8 cellular contexts compared by ENCODE assay signal in the genomic region with DNA sequence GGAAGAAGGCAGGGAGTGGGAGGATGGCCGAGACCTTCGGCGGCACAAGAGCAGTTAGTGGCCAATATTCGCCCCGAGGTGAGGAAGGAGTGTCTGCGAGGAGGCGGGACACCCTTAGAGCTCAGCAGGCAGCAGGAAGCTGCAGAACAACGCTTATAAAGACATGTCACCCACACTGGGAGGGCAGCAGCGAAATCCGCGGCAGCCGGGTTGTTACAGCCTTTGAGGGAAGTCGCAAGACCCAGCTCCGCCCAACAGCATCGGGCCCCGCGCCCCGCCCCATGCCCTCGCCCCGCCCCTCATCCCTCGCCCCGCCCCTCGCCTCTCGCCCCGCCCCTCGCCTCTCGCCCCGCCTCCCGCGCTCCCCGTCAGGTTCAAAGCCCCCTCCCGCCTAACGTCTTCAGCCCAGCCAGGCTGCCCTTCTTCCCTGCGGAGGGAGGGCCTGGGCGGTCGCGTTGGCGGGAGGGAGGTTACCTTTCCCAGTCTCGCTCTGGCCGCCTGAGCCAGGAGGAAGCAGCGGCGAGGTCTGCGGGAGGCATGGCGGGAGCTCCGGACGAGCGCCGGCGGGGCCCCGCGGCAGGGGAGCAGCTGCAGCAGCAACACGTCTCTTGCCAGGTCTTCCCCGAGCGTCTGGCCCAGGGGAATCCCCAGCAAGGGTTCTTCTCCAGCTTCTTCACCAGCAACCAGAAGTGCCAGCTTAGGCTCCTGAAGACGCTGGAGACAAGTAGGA. TPM values are rescaled to one million over a fixed set of nuclear protein-coding genes. Genes with fewer than 3 reads are reported as not detected.
DNase-seq lines count a peak whose midpoint lies in the region; ATAC-seq and TF ChIP-seq lines count a peak whose summit lies in the region.

A gene with protein sequence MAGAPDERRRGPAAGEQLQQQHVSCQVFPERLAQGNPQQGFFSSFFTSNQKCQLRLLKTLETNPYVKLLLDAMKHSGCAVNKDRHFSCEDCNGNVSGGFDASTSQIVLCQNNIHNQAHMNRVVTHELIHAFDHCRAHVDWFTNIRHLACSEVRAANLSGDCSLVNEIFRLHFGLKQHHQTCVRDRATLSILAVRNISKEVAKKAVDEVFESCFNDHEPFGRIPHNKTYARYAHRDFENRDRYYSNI (plus strand): TSS at position 403 of the 730 bp plus-strand sequence. CDS start 135 bp downstream, at position 538.

- H3K4me1 Mint-ChIP-seq in stimulated activated naive CD8-positive, alpha-beta T cell treated with anti-CD3 and anti-CD28 coated beads, Interleukin-15, amount 100 ng/mL, for 72 hours, result peaks cover 61% of the 10 kb centered on the region

- TF ChIP-seq EP300 in neural cell (conservative IDR thresholded peaks at IDR 0.05; ENCODE audit: poor library complexity, severe bottlenecking), result no peak

- H3K27me3 ChIP-seq in HAP-1 (ENCODE audit: low read depth), result no peaks in the 10 kb centered on the region
- H3K27me3 ChIP-seq in MG63, result no peaks in the 10 kb centered on the region
- no peaks in the 10 kb centered on the region for H3K27me3 ChIP-seq in neural cell (ENCODE audit: insufficient read depth, low read depth, low read length)

- DNase-seq in HAP-1 (ENCODE audit: low spot score in 2 of 2) (peak; percentile 92 to 96), MG63 (peak; percentile 89), SHP77 (lab: John Stamatoyannopoulos, UW) (peak; percentile 89 to 93), fibroblast of the conjunctiva (ENCODE audit: low read depth) (peak; percentile 67)
- DNase-seq in activated effector memory CD4-positive, alpha-beta T cell treated with anti-CD3 and anti-CD28 coated beads, Interleukin-2, amount 50 U/mL, for 16 hours, result peak; percentile 95
- DNase-seq in stimulated activated naive CD8-positive, alpha-beta T cell treated with anti-CD3 and anti-CD28 coated beads, Interleukin-15, amount 100 ng/mL, for 72 hours, result peak; percentile 85 to 92

- H3K27ac Mint-ChIP-seq in stimulated activated naive CD8-positive, alpha-beta T cell treated with anti-CD3 and anti-CD28 coated beads, Interleukin-15, amount 100 ng/mL, for 72 hours, result peak within 1 kb of the TSS; percentile 95

- H4K20me1 ChIP-seq in neural cell (ENCODE audit: insufficient read depth), result no peaks in the 10 kb centered on the region

- peak within 1 kb of the TSS; percentile 17 for H2AFZ ChIP-seq in neural cell (ENCODE audit: low read depth, low read length)

- TF ChIP-seq RAD21 in neural cell (conservative IDR thresholded peaks at IDR 0.05), result no peak

- H3K4me3 Mint-ChIP-seq in stimulated activated naive CD8-positive, alpha-beta T cell treated with anti-CD3 and anti-CD28 coated beads, Interleukin-15, amount 100 ng/mL, for 72 hours, result peak within 1 kb of the TSS; percentile 91 to 96

- H3K36me3 ChIP-seq in ES-I3 (ENCODE audit: insufficient read depth, low read length), result no peaks in the 10 kb centered on the region
- no peaks in the 10 kb centered on the region for H3K36me3 ChIP-seq in HAP-1 (replicated peaks)
- H3K36me3 ChIP-seq in MG63, result no peaks in the 10 kb centered on the region
- H3K36me3 ChIP-seq in neural cell (ENCODE audit: insufficient read depth, low read length), result no peaks in the 10 kb centered on the region

- no peaks in the 10 kb centered on the region for H3K9me3 Mint-ChIP-seq in stimulated activated naive CD8-positive, alpha-beta T cell treated with anti-CD3 and anti-CD28 coated beads, Interleukin-15, amount 100 ng/mL, for 72 hours

- TF ChIP-seq CTCF in neural cell (IDR thresholded peaks at IDR 0.05; ENCODE audit: poor library complexity, severe bottlenecking), result no peak

- in situ Hi-C loops in HAP-1 (cut with MboI; ENCODE audit: low sequenced_read_pairs), result no loop called here

- H3K9me3 ChIP-seq in ES-I3 (ENCODE audit: control insufficient read depth, insufficient read depth, low read length), result no peaks in the 10 kb centered on the region
- no peaks in the 10 kb centered on the region for H3K9me3 ChIP-seq in HAP-1
- no peaks in the 10 kb centered on the region for H3K9me3 ChIP-seq in MG63
- no peaks in the 10 kb centered on the region for H3K9me3 ChIP-seq in neural cell (ENCODE audit: low read length)

- H3K4me2 ChIP-seq in neural cell (ENCODE audit: low read length), result peak within 1 kb of the TSS; percentile 55

- H3K9ac ChIP-seq in ES-I3 (ENCODE audit: low read depth, low read length), result peak within 1 kb of the TSS; percentile 94
- H3K9ac ChIP-seq in neural cell (ENCODE audit: low read length), result peak within 1 kb of the TSS; percentile 61

- H3K4me1 ChIP-seq in ES-I3 (ENCODE audit: insufficient read depth, low read length) (peaks cover 5% of the 10 kb centered on the region; the same call in 1 of the 2 replicates), HAP-1 (peaks cover 14% of the 10 kb centered on the region)

- H3K27ac ChIP-seq in neural cell (ENCODE audit: low read length), result peak within 1 kb of the TSS; percentile 56

- H3K4me3 ChIP-seq in HAP-1, result peak within 1 kb of the TSS; percentile 54
- peak within 1 kb of the TSS; percentile 69 for H3K4me3 ChIP-seq in MG63
- peak within 1 kb of the TSS; percentile 66 for H3K4me3 ChIP-seq in neural cell (ENCODE audit: low read length)

- H3K79me2 ChIP-seq in neural cell (replicated peaks; ENCODE audit: insufficient read depth, low read length), result no peaks in the 10 kb centered on the region

- no peaks in the 10 kb centered on the region for H3F3A ChIP-seq in neural cell (ENCODE audit: insufficient read depth, low read length, poor library complexity, severe bottlenecking)

- peak; percentile 92 for ATAC-seq in stimulated activated naive CD8-positive, alpha-beta T cell treated with anti-CD3 and anti-CD28 coated beads, Interleukin-15, amount 100 ng/mL, for 72 hours

- no peaks in the 10 kb centered on the region for H3K27me3 Mint-ChIP-seq in stimulated activated naive CD8-positive, alpha-beta T cell treated with anti-CD3 and anti-CD28 coated beads, Interleukin-15, amount 100 ng/mL, for 72 hours

- no peaks in the 10 kb centered on the region for H3K9me2 ChIP-seq in neural cell (ENCODE audit: insufficient read depth, low read length)

TF ChIP-seq in neural cell, 6 proteins besides CTCF, POLR2A, EP300 and RAD21:
- TF ChIP-seq REST (IDR thresholded peaks at IDR 0.05; ENCODE audit: borderline replicate concordance), result no peak
- TF ChIP-seq POLR2AphosphoS5 (IDR thresholded peaks at IDR 0.05), result peak; percentile 74
- peak; percentile 31 for TF ChIP-seq MXI1 (conservative IDR thresholded peaks at IDR 0.05; ENCODE audit: poor library complexity, severe bottlenecking)
- no peak for TF ChIP-seq EZH2 (IDR thresholded peaks at IDR 0.05; ENCODE audit: borderline replicate concordance, insufficient read depth, low read length, poor library complexity, severe bottlenecking)
- no peak for TF ChIP-seq TAF1 (IDR thresholded peaks at IDR 0.05; ENCODE audit: low read depth)
TF ChIP-seq in neural cell: peak in this region for 2.

RNA-seq across cellular contexts. Expression of the gene that starts here (rescaled TPM):
- total RNA-seq in MG63 (2014; rRNA removed; shearing (Covaris generic); ENCODE audit: low replicate concordance), result 11.2 and 16.9 TPM in 2 replicates
- 5.7 and 13.3 TPM in 2 replicates for polyA plus RNA-seq in neural cell
- 3.2 and 4.3 TPM in 2 replicates for polyA minus RNA-seq in neural cell

Comparison
In these comparisons a context has a peak if more than half of its experiments do, and no peak if none do; other contexts are left out.
1. Peak in every context shown above with its lines: DNase-seq, ATAC-seq, H3K4me3 ChIP-seq and H3K27ac ChIP-seq.